In genomic region chr6:41247882-41248707, GRCh38 we compare ENCODE assay signal across 1 cellular context.
A peak's percentile ranks its signal among the peaks of the same experiment; 100 is the strongest.
TF ChIP-seq lines count a peak whose summit lies in the region.

No MANE protein-coding gene starts in this region.

TF ChIP-seq in GM12878, 131 proteins besides CTCF, POLR2A, EP300 and RAD21:
- TF ChIP-seq GATAD2B (conservative IDR thresholded peaks at IDR 0.05; ENCODE audit: low read depth) (peak; percentile 78), NR2C1 (IDR thresholded peaks at IDR 0.05) (0 out of 2 replicates have a peak, but pooled peaks have one; percentile 6), CREM (IDR thresholded peaks at IDR 0.05; ENCODE audit: low read depth) (no peak), NR2F1 (conservative IDR thresholded peaks at IDR 0.05) (peak; percentile 69), MEF2B (IDR thresholded peaks at IDR 0.05; ENCODE audit: partially characterized antibody, poor library complexity, severe bottlenecking) (peak; percentile 72), HDAC2 (IDR thresholded peaks at IDR 0.05) (no peak), BCLAF1 (IDR thresholded peaks at IDR 0.05) (no peak), LARP7 (IDR thresholded peaks at IDR 0.05) (no peak), SP1 (IDR thresholded peaks at IDR 0.05; ENCODE audit: low read depth, low read length) (no peak), NBN (IDR thresholded peaks at IDR 0.05) (no peak)
- TF ChIP-seq, protein P1, sequence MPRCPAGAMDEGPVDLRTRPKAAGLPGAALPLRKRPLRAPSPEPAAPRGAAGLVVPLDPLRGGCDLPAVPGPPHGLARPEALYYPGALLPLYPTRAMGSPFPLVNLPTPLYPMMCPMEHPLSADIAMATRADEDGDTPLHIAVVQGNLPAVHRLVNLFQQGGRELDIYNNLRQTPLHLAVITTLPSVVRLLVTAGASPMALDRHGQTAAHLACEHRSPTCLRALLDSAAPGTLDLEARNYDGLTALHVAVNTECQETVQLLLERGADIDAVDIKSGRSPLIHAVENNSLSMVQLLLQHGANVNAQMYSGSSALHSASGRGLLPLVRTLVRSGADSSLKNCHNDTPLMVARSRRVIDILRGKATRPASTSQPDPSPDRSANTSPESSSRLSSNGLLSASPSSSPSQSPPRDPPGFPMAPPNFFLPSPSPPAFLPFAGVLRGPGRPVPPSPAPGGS (IDR thresholded peaks at IDR 0.05; ENCODE audit: borderline replicate concordance, insufficient read depth, low read depth, low read length, poor library complexity, severe bottlenecking), result no peak
